In genomic region chr1:19289244-19289643, GRCh38 we compare ENCODE assay signal across 2 cellular contexts.
TF ChIP-seq lines count a peak whose summit lies in the region.

No MANE protein-coding gene starts in this region.

TF ChIP-seq in liver, 16 proteins besides CTCF, POLR2A, EP300 and RAD21:
- TF ChIP-seq REST (IDR thresholded peaks at IDR 0.05) (no peak), FOXA1 (IDR thresholded peaks at IDR 0.05) (no peak), EGR1 (IDR thresholded peaks at IDR 0.05; ENCODE audit: low read depth in 2 of 2) (no peak), SP1 (IDR thresholded peaks at IDR 0.05) (no peak), GABPA (IDR thresholded peaks at IDR 0.05 in 1 of 2, conservative IDR thresholded peaks at IDR 0.05 in 1 of 2) (no peak), YY1 (IDR thresholded peaks at IDR 0.05) (no peak), RXRA (IDR thresholded peaks at IDR 0.05) (peak in 1 of 2 donors; percentile 26), FOXA2 (IDR thresholded peaks at IDR 0.05) (no peak), HNF4A (conservative IDR thresholded peaks at IDR 0.05) (peak; percentile 70 to 79), MAX (IDR thresholded peaks at IDR 0.05) (no peak)

TF ChIP-seq in HepG2, 621 proteins besides CTCF, POLR2A, EP300 and RAD21:
- TF ChIP-seq YY1 (IDR thresholded peaks at IDR 0.05; ENCODE audit: insufficient read depth, insufficient replicate concordance, low read depth, low read length) (no peak), ZNF713 (CRISPR knock-in tag; IDR thresholded peaks at IDR 0.05) (no peak), RARG (CRISPR knock-in tag; IDR thresholded peaks at IDR 0.05; ENCODE audit: low read depth) (no peak), REST (IDR thresholded peaks at IDR 0.05; ENCODE audit: borderline replicate concordance in 1 of 2, low read depth in 1 of 2, low read length in 2 of 2) (no peak), RORA (CRISPR knock-in tag; IDR thresholded peaks at IDR 0.05) (no peak), ZMYM2 (CRISPR knock-in tag; IDR thresholded peaks at IDR 0.05) (no peak), PAF1 (CRISPR knock-in tag; IDR thresholded peaks at IDR 0.05) (no peak), AHDC1 (CRISPR knock-in tag; IDR thresholded peaks at IDR 0.05; ENCODE audit: borderline replicate concordance) (no peak), NFKBIZ (CRISPR knock-in tag; IDR thresholded peaks at IDR 0.05) (no peak), ZNF138 (CRISPR knock-in tag; IDR thresholded peaks at IDR 0.05; ENCODE audit: low read depth) (no peak)
